In genomic region chr10:87927091-87927490, GRCh38 we compare ENCODE assay signal across 1 cellular context.
TF ChIP-seq lines count a peak whose summit lies in the region.

No MANE protein-coding gene starts in this region.

TF ChIP-seq in HepG2, 621 proteins besides CTCF, POLR2A, EP300 and RAD21 (continued from another document):
- TF ChIP-seq BATF2 (CRISPR knock-in tag; IDR thresholded peaks at IDR 0.05) = no peak
- no peak for TF ChIP-seq SCMH1 (CRISPR knock-in tag; IDR thresholded peaks at IDR 0.05; ENCODE audit: borderline replicate concordance)
- TF ChIP-seq KDM4B (CRISPR knock-in tag; IDR thresholded peaks at IDR 0.05) = no peak
- TF ChIP-seq SPEN (CRISPR knock-in tag; IDR thresholded peaks at IDR 0.05; ENCODE audit: low read depth) = no peak
TF ChIP-seq in HepG2: peak in this region for 0.
